Comparison of ENCODE assay signal across 10 cellular contexts in the genomic region with DNA sequence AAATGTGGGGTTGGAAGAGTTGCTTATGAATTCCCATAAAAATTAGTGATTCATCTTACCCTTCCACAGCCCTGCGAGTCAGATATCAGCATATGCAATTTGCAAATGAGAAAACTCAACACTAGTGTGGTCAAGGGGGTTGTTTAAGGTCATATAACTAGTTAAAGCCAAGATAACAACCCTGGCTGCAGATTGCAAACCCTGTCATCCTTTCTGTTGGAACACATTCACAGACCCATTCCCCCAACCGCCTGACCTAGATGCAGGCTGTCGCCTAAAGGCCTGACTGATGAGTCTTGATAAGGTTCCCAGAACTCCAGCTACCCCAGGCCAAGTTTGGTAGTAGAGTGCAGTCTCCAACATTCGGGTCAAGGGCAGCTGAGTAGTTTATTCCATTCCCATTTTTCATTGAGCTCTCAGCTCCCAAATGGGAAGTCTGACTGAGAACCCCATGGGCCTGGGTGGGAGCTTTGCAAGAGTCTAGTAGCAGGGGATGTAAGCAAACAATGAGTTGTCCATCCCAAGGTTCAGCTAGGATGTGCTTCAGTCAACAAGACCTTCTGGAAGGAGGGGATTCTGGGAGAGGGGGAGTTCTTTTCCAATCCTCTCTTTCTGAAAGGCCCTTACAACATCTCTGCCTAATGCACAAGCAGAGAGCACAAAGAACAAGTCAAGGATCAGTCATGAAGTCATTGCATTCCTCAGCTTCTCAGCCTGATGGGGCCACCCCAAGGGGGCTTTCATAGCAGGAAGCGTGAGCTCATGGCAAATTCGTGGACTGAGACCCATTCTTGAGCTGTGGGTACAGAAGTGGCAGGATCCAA. TPM values are rescaled to one million over a fixed set of nuclear protein-coding genes. Genes with fewer than 3 reads are reported as not detected.
DNase-seq lines count a peak whose midpoint lies in the region; ATAC-seq, FAIRE-seq and TF ChIP-seq lines count a peak whose summit lies in the region.
"Had no signal": no experiment of that assay in that cellular context is flagged by ENCODE, and none has a peak within 500 bp of the region (broad histone marks: within the 10 kb centered on the region; RNA-seq: fewer than 3 reads in every experiment).

No MANE protein-coding gene starts in this region.

- DNase-seq in LHCN-M2 (ENCODE audit: low read depth): peak; percentile 58
- DNase-seq in coronary artery (ENCODE audit: low spot score): no peak
- DNase-seq in left lung: peak in 1 of 2 donors; percentile 50
- no peak for DNase-seq in stimulated activated effector memory CD8-positive, alpha-beta T cell treated with anti-CD3 and anti-CD28 coated beads, Interleukin-12 subunit alpha, Interleukin-12 subunit beta, amount 100 ng/mL, for 72 hours (ENCODE audit: low spot score in 2 of 2)
- DNase-seq in islet precursor cell: no peak
- no peak for DNase-seq in nephron progenitor cell
- DNase-seq in urothelium cell line (ENCODE audit: low spot score): no peak
- DNase-seq: CD4-positive, CD25-positive, alpha-beta regulatory T cell; colonic mucosa had no signal

- no peak overlapping the region for H3K4me3 ChIP-seq in coronary artery
- no peak overlapping the region for H3K4me3 ChIP-seq in left lung
- H3K4me3 ChIP-seq: colonic mucosa had no signal

- intact Hi-C loops in left lung (cut with DNase I): no loop called here

- no peak overlapping the region for H3K4me3 Mint-ChIP-seq in stimulated activated effector memory CD8-positive, alpha-beta T cell treated with anti-CD3 and anti-CD28 coated beads, Interleukin-12 subunit alpha, Interleukin-12 subunit beta, amount 100 ng/mL, for 72 hours
- no peak overlapping the region for H3K4me3 Mint-ChIP-seq in nephron progenitor cell
- H3K4me3 Mint-ChIP-seq: CD4-positive, CD25-positive, alpha-beta regulatory T cell had no signal

- H3K4me1 Mint-ChIP-seq in stimulated activated effector memory CD8-positive, alpha-beta T cell treated with anti-CD3 and anti-CD28 coated beads, Interleukin-12 subunit alpha, Interleukin-12 subunit beta, amount 100 ng/mL, for 72 hours: peaks cover 55% of the 10 kb centered on the region
- H3K4me1 Mint-ChIP-seq in nephron progenitor cell: no peaks in the 10 kb centered on the region

- no peaks in the 10 kb centered on the region for H3K27me3 ChIP-seq in left lung
- H3K27me3 ChIP-seq: colonic mucosa had no signal

- FAIRE-seq in urothelium cell line (lab: Jason Lieb, UNC): no peak

- no peaks in the 10 kb centered on the region for H3K9me3 ChIP-seq in left lung
- H3K9me3 ChIP-seq: colonic mucosa had no signal

- TF ChIP-seq CTCF in coronary artery (IDR thresholded peaks at IDR 0.05) (no peak), left lung (IDR thresholded peaks at IDR 0.05) (no peak), nephron progenitor cell (IDR thresholded peaks at IDR 0.05) (no peak)

- H3K27ac ChIP-seq in coronary artery: peak overlapping the region; percentile 5 to 83
- H3K27ac ChIP-seq in left lung: peak overlapping the region; percentile 23 to 55
- H3K27ac ChIP-seq: colonic mucosa had no signal

- H3K9me3 Mint-ChIP-seq in stimulated activated effector memory CD8-positive, alpha-beta T cell treated with anti-CD3 and anti-CD28 coated beads, Interleukin-12 subunit alpha, Interleukin-12 subunit beta, amount 100 ng/mL, for 72 hours: no peaks in the 10 kb centered on the region
- no peaks in the 10 kb centered on the region for H3K9me3 Mint-ChIP-seq in nephron progenitor cell

- ATAC-seq in left lung (peak; percentile 85), HG03159 (IDR thresholded peaks at IDR 0.05; ENCODE audit: unreplicated experiment) (no peak)
- no peak for ATAC-seq in stimulated activated effector memory CD8-positive, alpha-beta T cell treated with anti-CD3 and anti-CD28 coated beads, Interleukin-12 subunit alpha, Interleukin-12 subunit beta, amount 100 ng/mL, for 72 hours

- H3K4me1 ChIP-seq in left lung: peaks cover 1 to 12% of the 10 kb centered on the region in 2 donors
- H3K4me1 ChIP-seq: colonic mucosa had no signal

- H3K36me3 Mint-ChIP-seq in stimulated activated effector memory CD8-positive, alpha-beta T cell treated with anti-CD3 and anti-CD28 coated beads, Interleukin-12 subunit alpha, Interleukin-12 subunit beta, amount 100 ng/mL, for 72 hours: peaks cover 97% of the 10 kb centered on the region
- H3K36me3 Mint-ChIP-seq in nephron progenitor cell (ENCODE audit: low read depth): peaks cover 32% of the 10 kb centered on the region

- H3K27ac Mint-ChIP-seq in stimulated activated effector memory CD8-positive, alpha-beta T cell treated with anti-CD3 and anti-CD28 coated beads, Interleukin-12 subunit alpha, Interleukin-12 subunit beta, amount 100 ng/mL, for 72 hours: peak overlapping the region; percentile 23
- H3K27ac Mint-ChIP-seq in nephron progenitor cell: no peak overlapping the region

- no peaks in the 10 kb centered on the region for H3K27me3 Mint-ChIP-seq in nephron progenitor cell (ENCODE audit: low read depth, poor library complexity)
- H3K27me3 Mint-ChIP-seq: CD4-positive, CD25-positive, alpha-beta regulatory T cell had no signal

- peaks cover 0 to 16% of the 10 kb centered on the region in 2 donors for H3K36me3 ChIP-seq in left lung
- H3K36me3 ChIP-seq: colonic mucosa had no signal

RNA-seq across cellular contexts. Expression of gene ADAM19, which starts 40.3 kb away (rescaled TPM):
- total RNA-seq in LHCN-M2 (2014; rRNA removed): 71.8 and 89.1 TPM in 2 replicates
- polyA plus RNA-seq in LHCN-M2 (2012): 87.1 TPM
- 10 to 100 TPM; 17.1 to 20.8 TPM for total RNA-seq in left lung
